ENCODE assay signal across 1 cellular context in the genomic region with DNA sequence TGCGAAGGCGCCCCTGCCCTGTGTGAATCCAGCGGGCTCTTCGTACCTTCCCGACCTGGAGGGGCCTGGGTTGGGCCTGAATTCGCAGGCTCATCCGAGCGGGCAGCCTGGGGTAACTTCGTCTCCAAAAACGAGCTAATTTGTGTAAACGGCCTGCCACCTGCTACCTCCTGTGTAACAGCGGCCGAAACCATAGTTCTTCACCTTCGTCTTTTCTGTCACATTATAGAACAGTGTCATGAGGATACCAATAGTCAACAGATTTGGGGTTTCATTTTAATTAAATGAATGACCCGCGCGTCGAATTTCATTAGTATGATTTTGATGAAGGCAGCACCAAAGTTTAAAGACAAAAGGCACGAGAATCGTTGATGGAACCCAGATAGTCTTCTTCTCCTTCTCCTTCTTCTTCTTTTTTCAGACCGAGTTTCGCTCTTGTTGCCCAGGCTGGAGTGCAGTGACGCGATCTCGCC.
TF ChIP-seq lines count a peak whose summit lies in the region.

No MANE protein-coding gene starts in this region.

TF ChIP-seq in HepG2, 621 proteins besides CTCF, POLR2A, EP300 and RAD21 (continued from another document and continues in another):
- TF ChIP-seq, protein P1, sequence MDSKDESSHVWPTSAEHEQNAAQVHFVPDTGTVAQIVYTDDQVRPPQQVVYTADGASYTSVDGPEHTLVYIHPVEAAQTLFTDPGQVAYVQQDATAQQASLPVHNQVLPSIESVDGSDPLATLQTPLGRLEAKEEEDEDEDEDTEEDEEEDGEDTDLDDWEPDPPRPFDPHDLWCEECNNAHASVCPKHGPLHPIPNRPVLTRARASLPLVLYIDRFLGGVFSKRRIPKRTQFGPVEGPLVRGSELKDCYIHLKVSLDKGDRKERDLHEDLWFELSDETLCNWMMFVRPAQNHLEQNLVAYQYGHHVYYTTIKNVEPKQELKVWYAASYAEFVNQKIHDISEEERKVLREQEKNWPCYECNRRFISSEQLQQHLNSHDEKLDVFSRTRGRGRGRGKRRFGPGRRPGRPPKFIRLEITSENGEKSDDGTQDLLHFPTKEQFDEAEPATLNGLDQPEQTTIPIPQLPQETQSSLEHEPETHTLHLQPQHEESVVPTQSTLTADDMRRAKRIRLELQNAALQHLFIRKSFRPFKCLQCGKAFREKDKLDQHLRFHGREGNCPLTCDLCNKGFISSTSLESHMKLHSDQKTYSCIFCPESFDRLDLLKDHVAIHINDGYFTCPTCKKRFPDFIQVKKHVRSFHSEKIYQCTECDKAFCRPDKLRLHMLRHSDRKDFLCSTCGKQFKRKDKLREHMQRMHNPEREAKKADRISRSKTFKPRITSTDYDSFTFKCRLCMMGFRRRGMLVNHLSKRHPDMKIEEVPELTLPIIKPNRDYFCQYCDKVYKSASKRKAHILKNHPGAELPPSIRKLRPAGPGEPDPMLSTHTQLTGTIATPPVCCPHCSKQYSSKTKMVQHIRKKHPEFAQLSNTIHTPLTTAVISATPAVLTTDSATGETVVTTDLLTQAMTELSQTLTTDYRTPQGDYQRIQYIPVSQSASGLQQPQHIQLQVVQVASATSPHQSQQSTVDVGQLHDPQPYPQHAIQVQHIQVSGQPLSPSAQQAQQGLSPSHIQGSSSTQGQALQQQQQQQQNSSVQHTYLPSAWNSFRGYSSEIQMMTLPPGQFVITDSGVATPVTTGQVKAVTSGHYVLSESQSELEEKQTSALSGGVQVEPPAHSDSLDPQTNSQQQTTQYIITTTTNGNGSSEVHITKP (CRISPR knock-in tag; IDR thresholded peaks at IDR 0.05; ENCODE audit: low read depth): no peak
- TF ChIP-seq CEBPG (CRISPR knock-in tag; IDR thresholded peaks at IDR 0.05): no peak
- no peak for TF ChIP-seq MTF2 (CRISPR knock-in tag; IDR thresholded peaks at IDR 0.05; ENCODE audit: borderline replicate concordance)
- no peak for TF ChIP-seq NR2F6 (IDR thresholded peaks at IDR 0.05)
- no peak for TF ChIP-seq NR2F6 (CRISPR knock-in tag; IDR thresholded peaks at IDR 0.05)
- TF ChIP-seq, protein P2, sequence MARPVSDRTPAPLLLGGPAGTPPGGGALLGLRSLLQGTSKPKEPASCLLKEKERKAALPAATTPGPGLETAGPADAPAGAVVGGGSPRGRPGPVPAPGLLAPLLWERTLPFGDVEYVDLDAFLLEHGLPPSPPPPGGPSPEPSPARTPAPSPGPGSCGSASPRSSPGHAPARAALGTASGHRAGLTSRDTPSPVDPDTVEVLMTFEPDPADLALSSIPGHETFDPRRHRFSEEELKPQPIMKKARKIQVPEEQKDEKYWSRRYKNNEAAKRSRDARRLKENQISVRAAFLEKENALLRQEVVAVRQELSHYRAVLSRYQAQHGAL (CRISPR knock-in tag; IDR thresholded peaks at IDR 0.05; ENCODE audit: not compliant biosample characterization): no peak
- 0 out of 2 replicates have a peak, but pooled peaks have one; percentile 18 for TF ChIP-seq ZNF598 (CRISPR knock-in tag; IDR thresholded peaks at IDR 0.05; ENCODE audit: borderline replicate concordance)
- no peak for TF ChIP-seq CBFB (CRISPR knock-in tag; IDR thresholded peaks at IDR 0.05)
- TF ChIP-seq GATAD2A (CRISPR knock-in tag; IDR thresholded peaks at IDR 0.05): peak; percentile 44; the same call in 1 of the 2 replicates
- no peak for TF ChIP-seq TARDBP (CRISPR knock-in tag; IDR thresholded peaks at IDR 0.05)
- TF ChIP-seq ZNF101 (CRISPR knock-in tag; IDR thresholded peaks at IDR 0.05; ENCODE audit: borderline replicate concordance, low read depth): no peak
- TF ChIP-seq ZMYM4 (CRISPR knock-in tag; IDR thresholded peaks at IDR 0.05): 0 out of 2 replicates have a peak, but pooled peaks have one; percentile 15
- no peak for TF ChIP-seq SRSF4 (IDR thresholded peaks at IDR 0.05; ENCODE audit: low read depth, low read length, poor library complexity, severe bottlenecking)
- TF ChIP-seq ZBTB3 (CRISPR knock-in tag; IDR thresholded peaks at IDR 0.05; ENCODE audit: borderline replicate concordance, low read depth): no peak
- TF ChIP-seq, protein P3, sequence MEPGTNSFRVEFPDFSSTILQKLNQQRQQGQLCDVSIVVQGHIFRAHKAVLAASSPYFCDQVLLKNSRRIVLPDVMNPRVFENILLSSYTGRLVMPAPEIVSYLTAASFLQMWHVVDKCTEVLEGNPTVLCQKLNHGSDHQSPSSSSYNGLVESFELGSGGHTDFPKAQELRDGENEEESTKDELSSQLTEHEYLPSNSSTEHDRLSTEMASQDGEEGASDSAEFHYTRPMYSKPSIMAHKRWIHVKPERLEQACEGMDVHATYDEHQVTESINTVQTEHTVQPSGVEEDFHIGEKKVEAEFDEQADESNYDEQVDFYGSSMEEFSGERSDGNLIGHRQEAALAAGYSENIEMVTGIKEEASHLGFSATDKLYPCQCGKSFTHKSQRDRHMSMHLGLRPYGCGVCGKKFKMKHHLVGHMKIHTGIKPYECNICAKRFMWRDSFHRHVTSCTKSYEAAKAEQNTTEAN (CRISPR knock-in tag; conservative IDR thresholded peaks at IDR 0.05): no peak
- TF ChIP-seq, protein P4, sequence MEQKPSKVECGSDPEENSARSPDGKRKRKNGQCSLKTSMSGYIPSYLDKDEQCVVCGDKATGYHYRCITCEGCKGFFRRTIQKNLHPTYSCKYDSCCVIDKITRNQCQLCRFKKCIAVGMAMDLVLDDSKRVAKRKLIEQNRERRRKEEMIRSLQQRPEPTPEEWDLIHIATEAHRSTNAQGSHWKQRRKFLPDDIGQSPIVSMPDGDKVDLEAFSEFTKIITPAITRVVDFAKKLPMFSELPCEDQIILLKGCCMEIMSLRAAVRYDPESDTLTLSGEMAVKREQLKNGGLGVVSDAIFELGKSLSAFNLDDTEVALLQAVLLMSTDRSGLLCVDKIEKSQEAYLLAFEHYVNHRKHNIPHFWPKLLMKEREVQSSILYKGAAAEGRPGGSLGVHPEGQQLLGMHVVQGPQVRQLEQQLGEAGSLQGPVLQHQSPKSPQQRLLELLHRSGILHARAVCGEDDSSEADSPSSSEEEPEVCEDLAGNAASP (CRISPR knock-in tag; IDR thresholded peaks at IDR 0.05; ENCODE audit: borderline replicate concordance): 0 out of 2 replicates have a peak, but pooled peaks have one; percentile 3
- TF ChIP-seq PAX8 (CRISPR knock-in tag; IDR thresholded peaks at IDR 0.05; ENCODE audit: borderline replicate concordance): 0 out of 2 replicates have a peak, but pooled peaks have one; percentile 29
- TF ChIP-seq, protein P5, sequence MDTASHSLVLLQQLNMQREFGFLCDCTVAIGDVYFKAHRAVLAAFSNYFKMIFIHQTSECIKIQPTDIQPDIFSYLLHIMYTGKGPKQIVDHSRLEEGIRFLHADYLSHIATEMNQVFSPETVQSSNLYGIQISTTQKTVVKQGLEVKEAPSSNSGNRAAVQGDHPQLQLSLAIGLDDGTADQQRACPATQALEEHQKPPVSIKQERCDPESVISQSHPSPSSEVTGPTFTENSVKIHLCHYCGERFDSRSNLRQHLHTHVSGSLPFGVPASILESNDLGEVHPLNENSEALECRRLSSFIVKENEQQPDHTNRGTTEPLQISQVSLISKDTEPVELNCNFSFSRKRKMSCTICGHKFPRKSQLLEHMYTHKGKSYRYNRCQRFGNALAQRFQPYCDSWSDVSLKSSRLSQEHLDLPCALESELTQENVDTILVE (CRISPR knock-in tag; IDR thresholded peaks at IDR 0.05): no peak
- TF ChIP-seq SCMH1 (CRISPR knock-in tag; IDR thresholded peaks at IDR 0.05; ENCODE audit: borderline replicate concordance): no peak
- TF ChIP-seq ZNF883 (CRISPR knock-in tag; IDR thresholded peaks at IDR 0.05; ENCODE audit: not compliant biosample characterization): no peak
- peak; percentile 17 for TF ChIP-seq PRPF4 (IDR thresholded peaks at IDR 0.05; ENCODE audit: low read depth, low read length, poor library complexity, severe bottlenecking)
- TF ChIP-seq, protein P6, sequence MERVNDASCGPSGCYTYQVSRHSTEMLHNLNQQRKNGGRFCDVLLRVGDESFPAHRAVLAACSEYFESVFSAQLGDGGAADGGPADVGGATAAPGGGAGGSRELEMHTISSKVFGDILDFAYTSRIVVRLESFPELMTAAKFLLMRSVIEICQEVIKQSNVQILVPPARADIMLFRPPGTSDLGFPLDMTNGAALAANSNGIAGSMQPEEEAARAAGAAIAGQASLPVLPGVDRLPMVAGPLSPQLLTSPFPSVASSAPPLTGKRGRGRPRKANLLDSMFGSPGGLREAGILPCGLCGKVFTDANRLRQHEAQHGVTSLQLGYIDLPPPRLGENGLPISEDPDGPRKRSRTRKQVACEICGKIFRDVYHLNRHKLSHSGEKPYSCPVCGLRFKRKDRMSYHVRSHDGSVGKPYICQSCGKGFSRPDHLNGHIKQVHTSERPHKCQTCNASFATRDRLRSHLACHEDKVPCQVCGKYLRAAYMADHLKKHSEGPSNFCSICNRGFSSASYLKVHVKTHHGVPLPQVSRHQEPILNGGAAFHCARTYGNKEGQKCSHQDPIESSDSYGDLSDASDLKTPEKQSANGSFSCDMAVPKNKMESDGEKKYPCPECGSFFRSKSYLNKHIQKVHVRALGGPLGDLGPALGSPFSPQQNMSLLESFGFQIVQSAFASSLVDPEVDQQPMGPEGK (CRISPR knock-in tag; IDR thresholded peaks at IDR 0.05): no peak
- TF ChIP-seq KDM5B (CRISPR knock-in tag; IDR thresholded peaks at IDR 0.05; ENCODE audit: borderline replicate concordance): no peak
- TF ChIP-seq GTF3A (CRISPR knock-in tag; conservative IDR thresholded peaks at IDR 0.05): no peak
- TF ChIP-seq ZNF781 (CRISPR knock-in tag; IDR thresholded peaks at IDR 0.05; ENCODE audit: borderline replicate concordance, not compliant biosample characterization): no peak
- no peak for TF ChIP-seq ZSCAN31 (CRISPR knock-in tag; IDR thresholded peaks at IDR 0.05; ENCODE audit: low read depth)
- 0 out of 2 replicates have a peak, but pooled peaks have one; percentile 11 for TF ChIP-seq ZNF572 (CRISPR knock-in tag; IDR thresholded peaks at IDR 0.05)
- TF ChIP-seq PHB2 (IDR thresholded peaks at IDR 0.05; ENCODE audit: partially characterized antibody): no peak
- TF ChIP-seq, protein P7, sequence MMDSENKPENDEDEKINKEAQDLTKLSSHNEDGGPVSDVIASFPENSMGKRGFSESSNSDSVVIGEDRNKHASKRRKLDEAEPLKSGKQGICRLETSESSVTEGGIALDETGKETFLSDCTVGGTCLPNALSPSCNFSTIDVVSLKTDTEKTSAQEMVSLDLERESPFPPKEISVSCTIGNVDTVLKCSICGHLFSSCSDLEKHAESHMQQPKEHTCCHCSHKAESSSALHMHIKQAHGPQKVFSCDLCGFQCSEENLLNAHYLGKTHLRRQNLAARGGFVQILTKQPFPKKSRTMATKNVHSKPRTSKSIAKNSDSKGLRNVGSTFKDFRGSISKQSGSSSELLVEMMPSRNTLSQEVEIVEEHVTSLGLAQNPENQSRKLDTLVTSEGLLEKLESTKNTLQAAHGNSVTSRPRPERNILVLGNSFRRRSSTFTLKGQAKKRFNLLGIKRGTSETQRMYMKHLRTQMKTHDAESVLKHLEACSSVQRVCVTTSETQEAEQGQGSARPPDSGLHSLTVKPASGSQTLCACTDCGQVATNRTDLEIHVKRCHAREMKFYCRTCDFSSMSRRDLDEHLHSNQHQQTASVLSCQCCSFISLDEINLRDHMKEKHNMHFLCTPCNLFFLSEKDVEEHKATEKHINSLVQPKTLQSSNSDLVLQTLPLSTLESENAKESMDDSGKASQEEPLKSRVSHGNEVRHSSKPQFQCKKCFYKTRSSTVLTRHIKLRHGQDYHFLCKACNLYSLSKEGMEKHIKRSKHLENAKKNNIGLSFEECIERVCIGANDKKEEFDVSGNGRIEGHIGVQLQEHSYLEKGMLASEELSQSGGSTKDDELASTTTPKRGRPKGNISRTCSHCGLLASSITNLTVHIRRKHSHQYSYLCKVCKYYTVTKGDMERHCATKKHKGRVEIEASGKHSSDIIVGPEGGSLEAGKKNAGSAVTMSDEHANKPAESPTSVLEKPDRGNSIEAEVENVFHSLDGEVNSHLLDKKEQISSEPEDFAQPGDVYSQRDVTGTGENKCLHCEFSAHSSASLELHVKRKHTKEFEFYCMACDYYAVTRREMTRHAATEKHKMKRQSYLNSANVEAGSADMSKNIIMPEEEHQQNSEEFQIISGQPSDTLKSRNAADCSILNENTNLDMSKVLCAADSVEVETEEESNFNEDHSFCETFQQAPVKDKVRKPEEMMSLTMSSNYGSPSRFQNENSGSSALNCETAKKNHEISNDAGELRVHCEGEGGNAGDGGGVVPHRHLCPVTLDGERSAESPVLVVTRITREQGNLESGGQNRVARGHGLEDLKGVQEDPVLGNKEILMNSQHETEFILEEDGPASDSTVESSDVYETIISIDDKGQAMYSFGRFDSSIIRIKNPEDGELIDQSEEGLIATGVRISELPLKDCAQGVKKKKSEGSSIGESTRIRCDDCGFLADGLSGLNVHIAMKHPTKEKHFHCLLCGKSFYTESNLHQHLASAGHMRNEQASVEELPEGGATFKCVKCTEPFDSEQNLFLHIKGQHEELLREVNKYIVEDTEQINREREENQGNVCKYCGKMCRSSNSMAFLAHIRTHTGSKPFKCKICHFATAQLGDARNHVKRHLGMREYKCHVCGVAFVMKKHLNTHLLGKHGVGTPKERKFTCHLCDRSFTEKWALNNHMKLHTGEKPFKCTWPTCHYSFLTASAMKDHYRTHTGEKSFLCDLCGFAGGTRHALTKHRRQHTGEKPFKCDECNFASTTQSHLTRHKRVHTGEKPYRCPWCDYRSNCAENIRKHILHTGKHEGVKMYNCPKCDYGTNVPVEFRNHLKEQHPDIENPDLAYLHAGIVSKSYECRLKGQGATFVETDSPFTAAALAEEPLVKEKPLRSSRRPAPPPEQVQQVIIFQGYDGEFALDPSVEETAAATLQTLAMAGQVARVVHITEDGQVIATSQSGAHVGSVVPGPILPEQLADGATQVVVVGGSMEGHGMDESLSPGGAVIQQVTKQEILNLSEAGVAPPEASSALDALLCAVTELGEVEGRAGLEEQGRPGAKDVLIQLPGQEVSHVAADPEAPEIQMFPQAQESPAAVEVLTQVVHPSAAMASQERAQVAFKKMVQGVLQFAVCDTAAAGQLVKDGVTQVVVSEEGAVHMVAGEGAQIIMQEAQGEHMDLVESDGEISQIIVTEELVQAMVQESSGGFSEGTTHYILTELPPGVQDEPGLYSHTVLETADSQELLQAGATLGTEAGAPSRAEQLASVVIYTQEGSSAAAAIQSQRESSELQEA (CRISPR knock-in tag; IDR thresholded peaks at IDR 0.05; ENCODE audit: not compliant biosample characterization): no peak
- peak; percentile 8; the same call in 1 of the 2 replicates for TF ChIP-seq ADNP (CRISPR knock-in tag; IDR thresholded peaks at IDR 0.05)
- TF ChIP-seq REPIN1 (CRISPR knock-in tag; IDR thresholded peaks at IDR 0.05; ENCODE audit: borderline replicate concordance, low read depth): no peak
- no peak for TF ChIP-seq ZNF629 (CRISPR knock-in tag; conservative IDR thresholded peaks at IDR 0.05)
- no peak for TF ChIP-seq ZNF44 (CRISPR knock-in tag; IDR thresholded peaks at IDR 0.05)
- TF ChIP-seq POLR2AphosphoS2 (IDR thresholded peaks at IDR 0.05; ENCODE audit: low read depth, low read length): no peak
- no peak for TF ChIP-seq MXD4 (CRISPR knock-in tag; IDR thresholded peaks at IDR 0.05)
- TF ChIP-seq, protein P8, sequence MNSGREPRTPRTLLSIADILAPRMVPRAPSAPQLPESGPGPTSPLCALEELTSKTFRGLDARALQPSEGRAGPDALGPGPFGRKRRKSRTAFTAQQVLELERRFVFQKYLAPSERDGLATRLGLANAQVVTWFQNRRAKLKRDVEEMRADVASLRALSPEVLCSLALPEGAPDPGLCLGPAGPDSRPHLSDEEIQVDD (CRISPR knock-in tag; IDR thresholded peaks at IDR 0.05; ENCODE audit: borderline replicate concordance): no peak
- TF ChIP-seq ZNF232 (CRISPR knock-in tag; IDR thresholded peaks at IDR 0.05; ENCODE audit: borderline replicate concordance): no peak
- no peak for TF ChIP-seq TRIM24 (CRISPR knock-in tag; IDR thresholded peaks at IDR 0.05)
- TF ChIP-seq SP2 (CRISPR knock-in tag; IDR thresholded peaks at IDR 0.05): peak; percentile 11; the same call in 1 of the 2 replicates
- TF ChIP-seq NCOA1 (CRISPR knock-in tag; IDR thresholded peaks at IDR 0.05): 0 out of 2 replicates have a peak, but pooled peaks have one; percentile 6
- no peak for TF ChIP-seq RORA (CRISPR knock-in tag; IDR thresholded peaks at IDR 0.05)
